In genomic region chr10:392705-393037, GRCh38 we compare ENCODE assay signal across 1 cellular context.
TF ChIP-seq lines count a peak whose summit lies in the region.

No MANE protein-coding gene starts in this region.

TF ChIP-seq in K562, 482 proteins besides CTCF, POLR2A, EP300 and RAD21:
- TF ChIP-seq EGR1 (conservative IDR thresholded peaks at IDR 0.05) = peak; percentile 57
- TF ChIP-seq HBP1 (CRISPR knock-in tag; IDR thresholded peaks at IDR 0.05) = no peak
